9 cellular contexts compared by ENCODE assay signal in genomic region chr9:129337287-129338140, GRCh38.
A peak's percentile ranks its signal among the peaks of the same experiment; 100 is the strongest.
DNase-seq lines count a peak whose midpoint lies in the region; ATAC-seq, FAIRE-seq and TF ChIP-seq lines count a peak whose summit lies in the region.
"Had no signal": no experiment of that assay in that cellular context is flagged by ENCODE, and none has a peak within 500 bp of the region (broad histone marks: within the 10 kb centered on the region; RNA-seq: fewer than 3 reads in every experiment).

No MANE protein-coding gene starts in this region.

- H3K4me1 Mint-ChIP-seq in neural progenitor cell, result peaks cover 44% of the 10 kb centered on the region
- H3K4me1 Mint-ChIP-seq in activated CD8-positive, alpha-beta memory T cell treated with anti-CD3 and anti-CD28 coated beads, Interleukin-2, amount 10 ng/mL, durations not matched to agents 7 days and 5 days, result peaks cover 2% of the 10 kb centered on the region

- TF ChIP-seq POLR2A in endothelial cell of umbilical vein (IDR thresholded peaks at IDR 0.05; ENCODE audit: low read depth, low read length), result no peak
- TF ChIP-seq POLR2A in vagina (IDR thresholded peaks at IDR 0.05), result no peak

- no peaks in the 10 kb centered on the region for H3K9me3 ChIP-seq in left ventricle myocardium inferior (replicated peaks)
- H3K9me3 ChIP-seq in endothelial cell of umbilical vein (replicated peaks; ENCODE audit: control insufficient read depth, insufficient read depth, low read length), result no peaks in the 10 kb centered on the region
- H3K9me3 ChIP-seq in neural progenitor cell (ENCODE audit: low read depth), result no peaks in the 10 kb centered on the region
- H3K9me3 ChIP-seq in vagina, result no peaks in the 10 kb centered on the region

- peak overlapping the region; percentile 29 for H3K4me2 ChIP-seq in endothelial cell of umbilical vein (ENCODE audit: insufficient read depth, low read length)
- H3K4me2 ChIP-seq in neural progenitor cell, result peak overlapping the region; percentile 70

- H3K27me3 ChIP-seq in left ventricle myocardium inferior (ENCODE audit: low read depth) (no peaks in the 10 kb centered on the region), endothelial cell of umbilical vein (ENCODE audit: control insufficient read depth in 2 of 2, insufficient read depth in 2 of 2, low read length in 2 of 2) (no peaks in the 10 kb centered on the region), neural progenitor cell (no peaks in the 10 kb centered on the region), vagina (no peaks in the 10 kb centered on the region)

- dilution Hi-C loops in endothelial cell of umbilical vein (cut with MboI; ENCODE audit: extremely low pct_ligation_motif_present, low sequenced_read_pairs), result no loop called here

- H4K20me1 ChIP-seq in endothelial cell of umbilical vein (replicated peaks; ENCODE audit: control insufficient read depth, extremely low read depth, insufficient read depth, low read length) (no peaks in the 10 kb centered on the region), neural progenitor cell (ENCODE audit: low read depth) (no peaks in the 10 kb centered on the region)

- POLR2A ChIA-PET in endothelial cell of umbilical vein (lab: Charles Lee), result no interaction called here

- H3K4me3 ChIP-seq in left ventricle myocardium inferior (peak overlapping the region; percentile 61), endothelial cell of umbilical vein (replicated peaks in 1 of 3; ENCODE audit: insufficient read depth in 1 of 3, low read depth in 1 of 3, low read length in 3 of 3) (peak overlapping the region in 2 of 3 experiments; percentile 9), neural progenitor cell (peak overlapping the region; percentile 29), vagina (peak overlapping the region; percentile 38 to 50)

- H3K27ac ChIP-seq in left ventricle myocardium inferior (replicated peaks), result peak overlapping the region; percentile 91
- no peak overlapping the region for H3K27ac ChIP-seq in endothelial cell of umbilical vein (ENCODE audit: insufficient read depth, low read depth, low read length)
- H3K27ac ChIP-seq in neural progenitor cell, result no peak overlapping the region
- H3K27ac ChIP-seq in vagina, result peak overlapping the region; percentile 92

- peaks cover 61% of the 10 kb centered on the region for H3F3A ChIP-seq in neural progenitor cell (ENCODE audit: low read depth)

- no peaks in the 10 kb centered on the region for H3K9me3 Mint-ChIP-seq in neural progenitor cell
- H3K9me3 Mint-ChIP-seq in activated CD8-positive, alpha-beta memory T cell treated with anti-CD3 and anti-CD28 coated beads, Interleukin-2, amount 10 ng/mL, durations not matched to agents 7 days and 5 days (ENCODE audit: low read depth), result no peaks in the 10 kb centered on the region

- H3K9me1 ChIP-seq in endothelial cell of umbilical vein (replicated peaks; ENCODE audit: control insufficient read depth, extremely low read depth, insufficient read depth, low read length), result no peaks in the 10 kb centered on the region

- peak overlapping the region; percentile 25 for H3K4me3 Mint-ChIP-seq in neural progenitor cell
- H3K4me3 Mint-ChIP-seq in activated CD8-positive, alpha-beta memory T cell treated with anti-CD3 and anti-CD28 coated beads, Interleukin-2, amount 10 ng/mL, durations not matched to agents 7 days and 5 days, result no peak overlapping the region

- CTCF ChIA-PET in endothelial cell of umbilical vein (lab: Charles Lee), result interaction anchor here (1.0 kb wide), 1 partner anchor 17 kb away, joined by 3 read pairs; no protein-coding TSS in a partner anchor
- CTCF ChIA-PET in activated CD8-positive, alpha-beta memory T cell treated with anti-CD3 and anti-CD28 coated beads, Interleukin-2, amount 10 ng/mL, durations not matched to agents 7 days and 5 days (lab: Charles Lee), result no interaction called here

- no TSS peak for BruUV-seq in endothelial cell of umbilical vein (replicated peaks; lab: Mats Ljungman, UMichigan)

- no peak overlapping the region for H3K27ac Mint-ChIP-seq in neural progenitor cell
- H3K27ac Mint-ChIP-seq in activated CD8-positive, alpha-beta memory T cell treated with anti-CD3 and anti-CD28 coated beads, Interleukin-2, amount 10 ng/mL, durations not matched to agents 7 days and 5 days, result no peak overlapping the region
- H3K27ac Mint-ChIP-seq: activated CD4-positive, alpha-beta T cell treated with anti-CD3 and anti-CD28 coated beads for 36 hours had no signal

- H3K79me2 ChIP-seq in endothelial cell of umbilical vein (ENCODE audit: control insufficient read depth, insufficient read depth, low read length) (no peaks in the 10 kb centered on the region), neural progenitor cell (ENCODE audit: low read depth) (no peaks in the 10 kb centered on the region)

- H3K4me1 ChIP-seq in left ventricle myocardium inferior (peaks cover 63% of the 10 kb centered on the region), endothelial cell of umbilical vein (ENCODE audit: control insufficient read depth, extremely low read depth, insufficient read depth, low read length) (peaks cover 19% of the 10 kb centered on the region), neural progenitor cell (peaks cover 24% of the 10 kb centered on the region), vagina (peaks cover 79% of the 10 kb centered on the region)

- H2AFZ ChIP-seq in endothelial cell of umbilical vein (ENCODE audit: low read depth, low read length) (peak overlapping the region; percentile 31), neural progenitor cell (replicated peaks) (peak overlapping the region; percentile 46)

- H3K36me3 ChIP-seq in left ventricle myocardium inferior (no peaks in the 10 kb centered on the region), endothelial cell of umbilical vein (ENCODE audit: control insufficient read depth in 2 of 2, extremely low read depth in 1 of 2, insufficient read depth in 2 of 2, low read length in 2 of 2) (no peaks in the 10 kb centered on the region), neural progenitor cell (no peaks in the 10 kb centered on the region), vagina (no peaks in the 10 kb centered on the region)

- peaks cover 3% of the 10 kb centered on the region for H3K27me3 Mint-ChIP-seq in neural progenitor cell (ENCODE audit: insufficient read depth, low read depth)
- peaks cover 22% of the 10 kb centered on the region for H3K27me3 Mint-ChIP-seq in activated CD8-positive, alpha-beta memory T cell treated with anti-CD3 and anti-CD28 coated beads, Interleukin-2, amount 10 ng/mL, durations not matched to agents 7 days and 5 days

- TF ChIP-seq CTCF in left ventricle myocardium inferior (IDR thresholded peaks at IDR 0.05; ENCODE audit: borderline replicate concordance) (no peak), endothelial cell of umbilical vein (IDR thresholded peaks at IDR 0.05; ENCODE audit: extremely low read depth in 1 of 2, insufficient read depth in 1 of 2, low read depth in 1 of 2, low read length in 2 of 2) (no peak), neural progenitor cell (IDR thresholded peaks at IDR 0.05) (no peak), vagina (IDR thresholded peaks at IDR 0.05) (no peak)

- intact Hi-C loops in left ventricle myocardium inferior (cut with micrococcal nuclease) (no loop called here), cardiac septum (cut with DNase I) (loop anchor here (5.0 kb wide), 1 partner anchor 270 kb away; no protein-coding TSS in a partner anchor), endothelial cell of umbilical vein (cut with micrococcal nuclease) (loop anchor here (5.0 to 10.0 kb wide), 2 partner anchors 75 to 133 kb away; no protein-coding TSS in a partner anchor), vagina (cut with DNase I) (loop anchor here (5.0 kb wide), 2 partner anchors 75 to 270 kb away; no protein-coding TSS in a partner anchor)

- no peaks in the 10 kb centered on the region for H3K36me3 Mint-ChIP-seq in neural progenitor cell
- H3K36me3 Mint-ChIP-seq in activated CD8-positive, alpha-beta memory T cell treated with anti-CD3 and anti-CD28 coated beads, Interleukin-2, amount 10 ng/mL, durations not matched to agents 7 days and 5 days, result no peaks in the 10 kb centered on the region

- no peak for FAIRE-seq in endothelial cell of umbilical vein (lab: Jason Lieb, UNC)

- ATAC-seq in GM18861 (IDR thresholded peaks at IDR 0.05; ENCODE audit: unreplicated experiment), result no peak
- ATAC-seq in activated CD8-positive, alpha-beta memory T cell treated with anti-CD3 and anti-CD28 coated beads, Interleukin-2, amount 10 ng/mL, durations not matched to agents 7 days and 5 days, result no peak

- H3K9ac ChIP-seq in endothelial cell of umbilical vein (replicated peaks; ENCODE audit: extremely low read depth, insufficient read depth, low read length) (no peak overlapping the region), neural progenitor cell (no peak overlapping the region)

- DNase-seq in left ventricle myocardium inferior, result no peak
- no peak for DNase-seq in cardiac septum (ENCODE audit: low spot score)
- no peak for DNase-seq in endothelial cell of umbilical vein (ENCODE audit: low read depth, low spot score)
- DNase-seq in neural progenitor cell (ENCODE audit: low spot score), result no peak
- DNase-seq in vagina (ENCODE audit: extremely low spot score in 2 of 2), result no peak
- DNase-seq in T-helper 1 cell, result no peak
- no peak for DNase-seq in activated CD8-positive, alpha-beta memory T cell treated with anti-CD3 and anti-CD28 coated beads, Interleukin-2, amount 10 ng/mL, durations not matched to agents 7 days and 5 days

TF ChIP-seq in endothelial cell of umbilical vein, 7 proteins besides CTCF, POLR2A, EP300 and RAD21:
- TF ChIP-seq FOS (IDR thresholded peaks at IDR 0.05; ENCODE audit: borderline replicate concordance, insufficient read depth, low read length) (no peak), EZH2 (IDR thresholded peaks at IDR 0.05; ENCODE audit: borderline replicate concordance, low read depth, low read length, severe bottlenecking) (no peak), JUN (IDR thresholded peaks at IDR 0.05; ENCODE audit: borderline replicate concordance, insufficient read depth, insufficient read length, low read depth) (no peak), MAX (IDR thresholded peaks at IDR 0.05; ENCODE audit: insufficient read depth, insufficient read length) (no peak), POLR2AphosphoS5 (IDR thresholded peaks at IDR 0.05; ENCODE audit: insufficient read depth, low read depth, low read length) (no peak), MYC (IDR thresholded peaks at IDR 0.05; ENCODE audit: low read depth, low read length) (no peak), GATA2 (IDR thresholded peaks at IDR 0.05; ENCODE audit: insufficient read depth, insufficient read length, low read depth, low read length) (no peak)
TF ChIP-seq in endothelial cell of umbilical vein: peak in this region for 0.

Comparison
In these comparisons a context has a peak if more than half of its experiments do, and no peak if none do; other contexts are left out.
1. H3K27ac ChIP-seq: peak in left ventricle myocardium inferior (single experiment) and vagina (single experiment); none in endothelial cell of umbilical vein (single experiment) and neural progenitor cell (single experiment).
2. H3K4me3 ChIP-seq: peak in every context shown above with its lines; median percentile 61 in left ventricle myocardium inferior; 44 in vagina; 29 in neural progenitor cell; 9 in endothelial cell of umbilical vein.